14 cellular contexts compared by ENCODE assay signal in genomic region chr2:60872510-60872928, GRCh38. TPM values are rescaled to one million over a fixed set of nuclear protein-coding genes. Genes with fewer than 3 reads are reported as not detected.
A peak's percentile ranks its signal among the peaks of the same experiment; 100 is the strongest.
DNase-seq lines count a peak whose midpoint lies in the region; ATAC-seq, FAIRE-seq and TF ChIP-seq lines count a peak whose summit lies in the region.
"Had no signal": no experiment of that assay in that cellular context is flagged by ENCODE, and none has a peak within 500 bp of the region (broad histone marks: within the 10 kb centered on the region; RNA-seq: fewer than 3 reads in every experiment).

No MANE protein-coding gene starts in this region.

- POLR2A ChIA-PET in activated CD4-positive, alpha-beta memory T cell treated with anti-CD3 and anti-CD28 coated beads for 36 hours (lab: Charles Lee) = interaction anchor here (0.6 kb wide), 1 partner anchor 19 kb away, joined by 3 read pairs; no protein-coding TSS in a partner anchor
- POLR2A ChIA-PET in activated CD4-positive, alpha-beta memory T cell treated with anti-CD3 and anti-CD28 coated beads, Interleukin-2, amount 10 ng/mL, durations not matched to agents 7 days and 5 days (lab: Charles Lee) = interaction anchor here (0.7 kb wide), 1 partner anchor 9 kb away, joined by 3 read pairs; the partner anchor contains the start of gene REL
- POLR2A ChIA-PET in HepG2 (lab: Yijun Ruan, JAX) = no interaction called here

- H2BK15ac ChIP-seq in mesenchymal stem cell (ENCODE audit: low read depth, poor library complexity, severe bottlenecking) = no peak overlapping the region

- H3K4me3 Mint-ChIP-seq in activated CD4-positive, alpha-beta memory T cell treated with anti-CD3 and anti-CD28 coated beads for 36 hours = peak overlapping the region; percentile 29
- no peak overlapping the region for H3K4me3 Mint-ChIP-seq in activated CD4-positive, alpha-beta memory T cell treated with anti-CD3 and anti-CD28 coated beads, Interleukin-2, amount 10 ng/mL, durations not matched to agents 7 days and 5 days

- peaks cover 13% of the 10 kb centered on the region for H3K36me3 Mint-ChIP-seq in activated CD4-positive, alpha-beta memory T cell treated with anti-CD3 and anti-CD28 coated beads for 36 hours
- H3K36me3 Mint-ChIP-seq in activated CD4-positive, alpha-beta memory T cell treated with anti-CD3 and anti-CD28 coated beads, Interleukin-2, amount 10 ng/mL, durations not matched to agents 7 days and 5 days (ENCODE audit: low read depth) = peaks cover 16% of the 10 kb centered on the region

- no peak overlapping the region for H4K91ac ChIP-seq in mesenchymal stem cell (ENCODE audit: low read length)

- intact Hi-C loops in activated CD4-positive, alpha-beta memory T cell treated with anti-CD3 and anti-CD28 coated beads for 36 hours (cut with micrococcal nuclease) = loop anchor here (1.0 to 5.0 kb wide), 8 partner anchors 9 to 144 kb away; partner anchors contain the start of genes PEX13 and REL
- intact Hi-C loops in HepG2 (cut with micrococcal nuclease; ENCODE audit: unreplicated experiment) = no loop called here

- H3K9ac ChIP-seq in mesenchymal stem cell (ENCODE audit: low read length) (no peak overlapping the region), HepG2 (ENCODE audit: insufficient read depth, low read depth, low read length) (no peak overlapping the region)

- H2BK5ac ChIP-seq in mesenchymal stem cell (ENCODE audit: low read depth, low read length, poor library complexity, severe bottlenecking) = no peak overlapping the region

- H3K4me3 ChIP-seq in mesenchymal stem cell (ENCODE audit: insufficient read depth in 1 of 2, low read depth in 1 of 2, low read length in 2 of 2) (no peak overlapping the region), coronary artery (no peak overlapping the region), HepG2 (replicated peaks in 1 of 3; ENCODE audit: insufficient read depth in 1 of 3, low read depth in 2 of 3, low read length in 3 of 3) (no peak overlapping the region)
- H3K4me3 ChIP-seq: left lung, tibial artery had no signal

- no peaks in the 10 kb centered on the region for H3K9me3 ChIP-seq in mesenchymal stem cell (ENCODE audit: control insufficient read depth, low read length)
- H3K9me3 ChIP-seq in HepG2 (ENCODE audit: low read length) = no peaks in the 10 kb centered on the region; the same call in 1 of the 2 replicates
- H3K9me3 ChIP-seq: left lung, tibial artery had no signal

- 80% methylated on average over 1 of the region's 3 CpGs for WGBS in mesenchymal stem cell
- 34% methylated on average over 3 of the region's 3 CpGs for WGBS in HepG2 (ENCODE audit: low lambda C conversion rate)

- H3K4me1 ChIP-seq in mesenchymal stem cell (ENCODE audit: control insufficient read depth, insufficient read depth, low read depth, low read length) (no peaks in the 10 kb centered on the region), HepG2 (ENCODE audit: insufficient read depth, low read length) (peaks cover 11% of the 10 kb centered on the region; the same call in 1 of the 2 replicates)
- H3K4me1 ChIP-seq: tibial artery had no signal

- no peak for TF ChIP-seq RAD21 in HepG2 (CRISPR knock-in tag; IDR thresholded peaks at IDR 0.05)

- no peak overlapping the region for H4K8ac ChIP-seq in mesenchymal stem cell (ENCODE audit: low read length)

- DNase-seq in activated CD4-positive, alpha-beta memory T cell treated with anti-CD3 and anti-CD28 coated beads for 36 hours = no peak
- no peak for DNase-seq in activated CD4-positive, alpha-beta memory T cell treated with anti-CD3 and anti-CD28 coated beads, Interleukin-2, amount 10 ng/mL, durations not matched to agents 7 days and 5 days
- DNase-seq in mesenchymal stem cell (peak; percentile 9), coronary artery (ENCODE audit: low spot score) (no peak), HepG2 (ENCODE audit: low spot score) (no peak)
- no peak for DNase-seq in stimulated activated CD8-positive, alpha-beta memory T cell treated with anti-CD3 and anti-CD28 coated beads, Interleukin-4, amount 100 ng/mL, for 48 hours
- DNase-seq: DMS79 treated with DMSO at 0.1 percent for 48 hours, left lung, NCI-H1694 treated with DMSO at 0.1 percent for 48 hours, tibial artery had no signal

- H3K27ac ChIP-seq in mesenchymal stem cell (ENCODE audit: low read length, poor library complexity, severe bottlenecking) = no peak overlapping the region
- H3K27ac ChIP-seq in coronary artery = no peak overlapping the region
- no peak overlapping the region for H3K27ac ChIP-seq in HepG2 (ENCODE audit: extremely low read length, insufficient read depth, low read length)
- H3K27ac ChIP-seq: HL-60, left lung, tibial artery had no signal

- H2AK5ac ChIP-seq in mesenchymal stem cell (ENCODE audit: low read length, severe bottlenecking) = no peak overlapping the region

- H3K79me2 ChIP-seq in HepG2 (ENCODE audit: insufficient read depth, low read length) = no peaks in the 10 kb centered on the region

- in situ Hi-C loops in HepG2 (cut with HindIII; ENCODE audit: extremely low pct_ligation_motif_present, low pct_unique_long_range_greater_than_20kb) = no loop called here

- no peak overlapping the region for H2BK120ac ChIP-seq in mesenchymal stem cell (ENCODE audit: low read depth, low read length)

- peak overlapping the region; percentile 90 for H3K27ac Mint-ChIP-seq in activated CD4-positive, alpha-beta memory T cell treated with anti-CD3 and anti-CD28 coated beads for 36 hours
- H3K27ac Mint-ChIP-seq in activated CD4-positive, alpha-beta memory T cell treated with anti-CD3 and anti-CD28 coated beads, Interleukin-2, amount 10 ng/mL, durations not matched to agents 7 days and 5 days = no peak overlapping the region

- H3K18ac ChIP-seq in mesenchymal stem cell (ENCODE audit: low read depth in 1 of 2, low read length in 2 of 2) = no peak overlapping the region

- H3K79me1 ChIP-seq in mesenchymal stem cell (replicated peaks; ENCODE audit: low read length, poor library complexity, severe bottlenecking) = no peaks in the 10 kb centered on the region

- H3K9me3 Mint-ChIP-seq in activated CD4-positive, alpha-beta memory T cell treated with anti-CD3 and anti-CD28 coated beads for 36 hours = peaks cover 18% of the 10 kb centered on the region
- peaks cover 5% of the 10 kb centered on the region for H3K9me3 Mint-ChIP-seq in activated CD4-positive, alpha-beta memory T cell treated with anti-CD3 and anti-CD28 coated beads, Interleukin-2, amount 10 ng/mL, durations not matched to agents 7 days and 5 days

- no peak overlapping the region for H3K4ac ChIP-seq in mesenchymal stem cell (ENCODE audit: low read depth in 1 of 2, low read length in 2 of 2)

- no peak for TF ChIP-seq EP300 in HepG2 (IDR thresholded peaks at IDR 0.05; ENCODE audit: low read depth in 2 of 2, low read length in 2 of 2)
- no peak for TF ChIP-seq EP300 in HepG2 (CRISPR knock-in tag; IDR thresholded peaks at IDR 0.05; ENCODE audit: borderline replicate concordance)

- TF ChIP-seq POLR2A in HepG2 (IDR thresholded peaks at IDR 0.05; ENCODE audit: insufficient read depth in 1 of 2, low read depth in 2 of 2, low read length in 2 of 2) = no peak

- no peak overlapping the region for H3K23ac ChIP-seq in mesenchymal stem cell (ENCODE audit: low read length in 2 of 2)

- FAIRE-seq in HepG2 (lab: Jason Lieb, UNC) = no peak

- no peak for TF ChIP-seq CTCF in coronary artery (IDR thresholded peaks at IDR 0.05)
- no peak for TF ChIP-seq CTCF in HepG2 (CRISPR knock-in tag; IDR thresholded peaks at IDR 0.05)

- no peaks in the 10 kb centered on the region for H3K36me3 ChIP-seq in mesenchymal stem cell (ENCODE audit: control insufficient read depth in 1 of 2, insufficient read depth in 2 of 2, low read depth in 1 of 2, low read length in 2 of 2)
- H3K36me3 ChIP-seq in HepG2 (replicated peaks in 1 of 2; ENCODE audit: control insufficient read depth in 1 of 2, insufficient read depth in 2 of 2, low read length in 2 of 2) = no peaks in the 10 kb centered on the region
- H3K36me3 ChIP-seq: left lung, tibial artery had no signal

- H3K4me2 ChIP-seq in mesenchymal stem cell (ENCODE audit: low read length, poor library complexity, severe bottlenecking) (no peak overlapping the region), HepG2 (ENCODE audit: low read depth, low read length) (no peak overlapping the region)

- ATAC-seq in GM21786 (IDR thresholded peaks at IDR 0.05; ENCODE audit: unreplicated experiment) = peak; percentile 49
- peak; percentile 34 for ATAC-seq in HG03460 (IDR thresholded peaks at IDR 0.05; ENCODE audit: unreplicated experiment)
- ATAC-seq in HepG2 = no peak
- ATAC-seq: left lung, Panc1 had no signal

- no peak overlapping the region for H3K14ac ChIP-seq in mesenchymal stem cell (ENCODE audit: low read length in 2 of 2)

- H3K4me1 Mint-ChIP-seq in activated CD4-positive, alpha-beta memory T cell treated with anti-CD3 and anti-CD28 coated beads for 36 hours (ENCODE audit: low read depth) = peaks cover 34% of the 10 kb centered on the region
- H3K4me1 Mint-ChIP-seq in activated CD4-positive, alpha-beta memory T cell treated with anti-CD3 and anti-CD28 coated beads, Interleukin-2, amount 10 ng/mL, durations not matched to agents 7 days and 5 days = peaks cover 23% of the 10 kb centered on the region

- H3K27me3 ChIP-seq in mesenchymal stem cell (ENCODE audit: control insufficient read depth in 1 of 2, insufficient read depth in 1 of 2, low read length in 2 of 2) = no peaks in the 10 kb centered on the region
- H3K27me3 ChIP-seq in HepG2 (ENCODE audit: control insufficient read depth in 1 of 2, insufficient read depth in 2 of 2, low read length in 2 of 2) = no peaks in the 10 kb centered on the region
- H3K27me3 ChIP-seq: left lung, tibial artery had no signal

- no TSS peak for BruUV-seq in HepG2 (replicated peaks; lab: Mats Ljungman, UMichigan)

- CTCF ChIA-PET in activated CD4-positive, alpha-beta memory T cell treated with anti-CD3 and anti-CD28 coated beads for 36 hours (lab: Charles Lee) = interaction anchor here (0.7 kb wide), 1 partner anchor 12 kb away, joined by 5 read pairs; no protein-coding TSS in a partner anchor
- CTCF ChIA-PET in activated CD4-positive, alpha-beta memory T cell treated with anti-CD3 and anti-CD28 coated beads, Interleukin-2, amount 10 ng/mL, durations not matched to agents 7 days and 5 days (lab: Charles Lee) = no interaction called here
- CTCF ChIA-PET in HepG2 (lab: Yijun Ruan, JAX; ENCODE audit: low intra/inter-chr PET ratio, low total read pairs) = no interaction called here

- no peaks in the 10 kb centered on the region for H3K27me3 Mint-ChIP-seq in activated CD4-positive, alpha-beta memory T cell treated with anti-CD3 and anti-CD28 coated beads for 36 hours
- no peaks in the 10 kb centered on the region for H3K27me3 Mint-ChIP-seq in activated CD4-positive, alpha-beta memory T cell treated with anti-CD3 and anti-CD28 coated beads, Interleukin-2, amount 10 ng/mL, durations not matched to agents 7 days and 5 days

- no peaks in the 10 kb centered on the region for H4K20me1 ChIP-seq in HepG2 (ENCODE audit: insufficient read depth, low read length)

- no peak overlapping the region for H2BK12ac ChIP-seq in mesenchymal stem cell (ENCODE audit: low read length in 2 of 2)

- H2AFZ ChIP-seq in mesenchymal stem cell (ENCODE audit: low read depth, low read length) (no peak overlapping the region), HepG2 (ENCODE audit: low read length) (no peak overlapping the region)

RNA-seq across cellular contexts. Expression of gene REL, which starts 8.9 kb away (rescaled TPM):
- 10 to 100 TPM; 37.1 to 38.1 TPM for total RNA-seq in activated CD4-positive, alpha-beta memory T cell treated with anti-CD3 and anti-CD28 coated beads for 36 hours
- 10 to 100 TPM; 22.9 to 24.0 TPM for total RNA-seq in activated CD4-positive, alpha-beta memory T cell treated with anti-CD3 and anti-CD28 coated beads, Interleukin-2, amount 10 ng/mL, durations not matched to agents 7 days and 5 days
- 3.1 TPM for polyA plus RNA-seq in mesenchymal stem cell (2013, experiment 1 of 2)
- polyA plus RNA-seq in mesenchymal stem cell (2013, experiment 2 of 2) = 2.7 TPM
- 7.0 and 9.7 TPM in 2 replicates for total RNA-seq in HepG2 (2016; rRNA removed; fragmentation: Illumina TruSeq; extraction: Trizol)
- total RNA-seq in HepG2 (2016; cell fraction: cytosol; rRNA removed; fragmentation: Illumina TruSeq; extraction: Trizol; ENCODE audit: low read depth) = 4.0 and 4.1 TPM in 2 replicates
- total RNA-seq in HepG2 (2016; cell fraction: insoluble cytoplasmic fraction; rRNA removed; fragmentation: Illumina TruSeq; extraction: Trizol) = 6.0 and 9.9 TPM in 2 replicates
- total RNA-seq in HepG2 (2016; cell fraction: membrane; rRNA removed; fragmentation: Illumina TruSeq; extraction: Trizol) = 4.8 and 5.3 TPM in 2 replicates
- 10.1 and 10.2 TPM in 2 replicates for total RNA-seq in HepG2 (2016; cell fraction: nucleus; rRNA removed; fragmentation: Illumina TruSeq; extraction: Trizol)
- 3.0 and 3.7 TPM in 2 replicates for polyA plus RNA-seq in HepG2 (2011; rRNA removed)
- polyA plus RNA-seq in HepG2 (2011; cell fraction: cytosol; rRNA removed) = 1.8 and 2.5 TPM in 2 replicates
- polyA plus RNA-seq in HepG2 (2011; cell fraction: nucleus; rRNA removed) = 2.2 and 3.7 TPM in 2 replicates
- 3.0 and 4.4 TPM in 2 replicates for polyA plus RNA-seq in HepG2 (2012)
- polyA plus RNA-seq in HepG2 (2016; cell fraction: cytosol; fragmentation: Illumina TruSeq; extraction: Trizol; ENCODE audit: low read depth) = 0.14 and 0.18 TPM in 2 replicates
- polyA plus RNA-seq in HepG2 (2016; cell fraction: insoluble cytoplasmic fraction; fragmentation: Illumina TruSeq; extraction: Trizol; ENCODE audit: low read depth) = 3.3 and 4.0 TPM in 2 replicates
- 0.37 and 0.39 TPM in 2 replicates for polyA plus RNA-seq in HepG2 (2016; cell fraction: membrane; fragmentation: Illumina TruSeq; extraction: Trizol; ENCODE audit: low read depth)
- 4.8 and 5.2 TPM in 2 replicates for polyA plus RNA-seq in HepG2 (2016; cell fraction: nucleus; fragmentation: Illumina TruSeq; extraction: Trizol; ENCODE audit: insufficient read depth, low read depth)
- 5.6 and 13.3 TPM in 2 replicates for polyA minus RNA-seq in HepG2 (2011; rRNA and poly(A)+ RNA removed; ENCODE audit: low replicate concordance)
- 5.3 and 6.4 TPM in 2 replicates for polyA minus RNA-seq in HepG2 (2011; cell fraction: cytosol; rRNA and poly(A)+ RNA removed)
- polyA minus RNA-seq in HepG2 (2011; cell fraction: nucleus; rRNA and poly(A)+ RNA removed) = 15.6 and 15.7 TPM in 2 replicates
